In genomic region chr5:147610798-147611197, GRCh38 we compare ENCODE assay signal across 18 cellular contexts.
"Had no signal": no experiment of that assay in that cellular context is flagged by ENCODE, and none has a peak within 500 bp of the region (broad histone marks: within the 10 kb centered on the region; RNA-seq: fewer than 3 reads in every experiment).

No MANE protein-coding gene starts in this region.

- H3K36me3 ChIP-seq: esophagus muscularis mucosa, gastroesophageal sphincter, heart left ventricle, lower lobe of right lung had no signal

- DNase-seq: dermis blood vessel endothelial cell; dorsolateral prefrontal cortex; effector CD4-positive, alpha-beta T cell; effector memory CD4-positive, alpha-beta T cell; foreskin keratinocyte; heart left ventricle; hypothalamus; kidney glomerular epithelial cell; left colon; left ventricle myocardium superior; lower lobe of right lung; mesenchymal stem cell; midbrain had no signal

- ATAC-seq: foreskin keratinocyte, gastroesophageal sphincter, heart left ventricle, left colon, left lobe of liver, left ventricle myocardium superior, lower lobe of right lung had no signal

- H3K4me2 ChIP-seq: hepatocyte had no signal

- H3K27me3 ChIP-seq: dorsolateral prefrontal cortex, foreskin keratinocyte, gastroesophageal sphincter, hepatocyte had no signal

- H3K27ac ChIP-seq: coronary artery, dorsolateral prefrontal cortex, esophagus muscularis mucosa, foreskin keratinocyte, gastroesophageal sphincter, heart left ventricle, hepatocyte, lower lobe of right lung had no signal

- H3K4me3 ChIP-seq: coronary artery, dorsolateral prefrontal cortex, esophagus muscularis mucosa, gastroesophageal sphincter, heart left ventricle, hepatocyte, lower lobe of right lung had no signal

- H3K9me3 ChIP-seq: esophagus muscularis mucosa, gastroesophageal sphincter, lower lobe of right lung had no signal

- H2AFZ ChIP-seq: hepatocyte had no signal

- H3K4me1 ChIP-seq: esophagus muscularis mucosa, foreskin keratinocyte, gastroesophageal sphincter, heart left ventricle, lower lobe of right lung had no signal

- H3K79me2 ChIP-seq: hepatocyte had no signal
